20 cellular contexts compared by ENCODE assay signal in the genomic region with DNA sequence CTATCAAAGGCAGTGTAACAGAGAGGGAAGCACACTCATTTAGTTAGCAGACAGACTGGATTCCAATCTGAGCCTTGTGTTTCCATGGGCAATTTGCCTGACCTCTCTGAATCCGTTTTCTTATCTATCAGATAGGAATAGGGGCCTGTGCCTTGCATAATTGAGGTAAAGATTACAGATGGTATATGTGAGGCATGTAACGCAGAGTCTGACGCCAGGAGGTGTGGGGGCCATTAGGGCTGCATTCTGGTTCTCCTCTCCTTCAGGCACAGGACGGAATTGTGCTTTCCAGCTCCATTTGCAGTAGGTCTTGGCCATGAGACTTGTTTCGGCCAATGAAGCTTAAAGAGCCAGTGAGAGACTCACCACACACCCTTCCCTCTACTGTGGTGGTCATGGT.
DNase-seq lines count a peak whose midpoint lies in the region; ATAC-seq and TF ChIP-seq lines count a peak whose summit lies in the region.
"Had no signal": no experiment of that assay in that cellular context is flagged by ENCODE, and none has a peak within 500 bp of the region (broad histone marks: within the 10 kb centered on the region; RNA-seq: fewer than 3 reads in every experiment).

No MANE protein-coding gene starts in this region.

- H3K4me2 ChIP-seq in SK-N-SH: no peak overlapping the region
- H3K4me2 ChIP-seq in mesendoderm (ENCODE audit: low read length): no peak overlapping the region
- H3K4me2 ChIP-seq: BLaER1 had no signal

- H3K79me2 ChIP-seq in SK-N-SH (ENCODE audit: insufficient read depth): peaks cover 40% of the 10 kb centered on the region; the same call in 1 of the 2 replicates
- no peaks in the 10 kb centered on the region for H3K79me2 ChIP-seq in mesendoderm (ENCODE audit: control insufficient read depth, insufficient read depth, low read length)

- WGBS in SK-N-SH (ENCODE audit: low lambda C conversion rate): 86% methylated on average over 4 of the region's 5 CpGs
- WGBS in mesendoderm (ENCODE audit: extremely low coverage, insufficient coverage, low lambda C conversion rate): no CpG with 5 or more reads among the region's 5 CpGs

- H3K27ac ChIP-seq in SK-N-SH (ENCODE audit: low read depth in 2 of 2, low read length in 1 of 2) (peak overlapping the region in 1 of 2 experiments; percentile 75; a peak in 2 of 4 replicates), mesendoderm (ENCODE audit: low read depth, low read length) (no peak overlapping the region)
- H3K27ac ChIP-seq: 22Rv1, A549, BLaER1 had no signal

- no peak overlapping the region for H4K5ac ChIP-seq in mesendoderm (ENCODE audit: low read length)

- DNase-seq in SK-N-SH: no peak
- DNase-seq in amniotic epithelial cell (ENCODE audit: low read depth): peak; percentile 31
- DNase-seq in mesendoderm: peak; percentile 60
- DNase-seq in naive thymus-derived CD8-positive, alpha-beta T cell: no peak
- DNase-seq: AML-193; Calu3; CD4-positive, alpha-beta memory T cell; GF-D8; GOT3; H7; HFFc6 had no signal

- POLR2A ChIA-PET in SK-N-SH (lab: Yijun Ruan, JAX): no interaction called here
- POLR2A ChIA-PET in naive thymus-derived CD8-positive, alpha-beta T cell (lab: Charles Lee): no interaction called here

- H2AFZ ChIP-seq in SK-N-SH (ENCODE audit: low read depth): no peak overlapping the region

- H3K23ac ChIP-seq in mesendoderm (ENCODE audit: low read length): no peak overlapping the region

- no peaks in the 10 kb centered on the region for H3F3A ChIP-seq in SK-N-SH (replicated peaks; ENCODE audit: insufficient read depth)

- H3K36me3 ChIP-seq in SK-N-SH (replicated peaks in 1 of 2; ENCODE audit: control insufficient read depth in 1 of 2, insufficient read depth in 2 of 2, low read length in 1 of 2) (no peaks in the 10 kb centered on the region), mesendoderm (ENCODE audit: control insufficient read depth, insufficient read depth, low read length) (no peaks in the 10 kb centered on the region)
- H3K36me3 ChIP-seq: BLaER1 had no signal

- H3K27me3 Mint-ChIP-seq in stimulated activated memory B cell treated with anti-CD40 and anti-IgM and Interleukin-4, amounts not matched to agents 10 μg/mL and 1 μg/mL and 100 μg/mL, for 72 hours: no peaks in the 10 kb centered on the region
- H3K27me3 Mint-ChIP-seq in naive thymus-derived CD8-positive, alpha-beta T cell: no peaks in the 10 kb centered on the region
- H3K27me3 Mint-ChIP-seq: CD4-positive, alpha-beta memory T cell had no signal

- H3K9me3 ChIP-seq in SK-N-SH: no peaks in the 10 kb centered on the region
- H3K9me3 ChIP-seq: A549, BLaER1 had no signal

- no peak overlapping the region for H3K4me3 Mint-ChIP-seq in stimulated activated memory B cell treated with anti-CD40 and anti-IgM and Interleukin-4, amounts not matched to agents 10 μg/mL and 1 μg/mL and 100 μg/mL, for 72 hours
- H3K4me3 Mint-ChIP-seq in naive thymus-derived CD8-positive, alpha-beta T cell: no peak overlapping the region
- H3K4me3 Mint-ChIP-seq: CD14-positive monocyte; CD4-positive, alpha-beta memory T cell; HFFc6 had no signal

- no peaks in the 10 kb centered on the region for H4K20me1 ChIP-seq in SK-N-SH (ENCODE audit: insufficient read depth)
- H4K20me1 ChIP-seq: BLaER1 had no signal

- TF ChIP-seq CTCF in SK-N-SH (IDR thresholded peaks at IDR 0.05): no peak

- H3K27me3 ChIP-seq in SK-N-SH (ENCODE audit: insufficient read depth) (no peaks in the 10 kb centered on the region), mesendoderm (ENCODE audit: insufficient read depth, low read length, poor library complexity) (no peaks in the 10 kb centered on the region)
- H3K27me3 ChIP-seq: BLaER1 had no signal

- no peaks in the 10 kb centered on the region for H3K79me1 ChIP-seq in mesendoderm (ENCODE audit: low read length)

- no peak overlapping the region for H3K9ac ChIP-seq in SK-N-SH
- no peak overlapping the region for H3K9ac ChIP-seq in mesendoderm (ENCODE audit: low read length)
- H3K9ac ChIP-seq: BLaER1 had no signal

- no peak overlapping the region for H2BK15ac ChIP-seq in mesendoderm (replicated peaks; ENCODE audit: low read depth)

- H3K4me1 Mint-ChIP-seq in stimulated activated memory B cell treated with anti-CD40 and anti-IgM and Interleukin-4, amounts not matched to agents 10 μg/mL and 1 μg/mL and 100 μg/mL, for 72 hours: no peaks in the 10 kb centered on the region
- no peaks in the 10 kb centered on the region for H3K4me1 Mint-ChIP-seq in naive thymus-derived CD8-positive, alpha-beta T cell
- H3K4me1 Mint-ChIP-seq: CD4-positive, alpha-beta memory T cell had no signal

- no peak overlapping the region for H2AK5ac ChIP-seq in mesendoderm (ENCODE audit: low read length)

- no peaks in the 10 kb centered on the region for H3K9me3 Mint-ChIP-seq in stimulated activated memory B cell treated with anti-CD40 and anti-IgM and Interleukin-4, amounts not matched to agents 10 μg/mL and 1 μg/mL and 100 μg/mL, for 72 hours
- peaks cover 0 to 4% (median 0%) of the 10 kb centered on the region in 9 donors for H3K9me3 Mint-ChIP-seq in naive thymus-derived CD8-positive, alpha-beta T cell
- H3K9me3 Mint-ChIP-seq: HFFc6 had no signal

- H3K18ac ChIP-seq in mesendoderm (ENCODE audit: low read length): no peak overlapping the region

- H2BK5ac ChIP-seq in mesendoderm (ENCODE audit: low read length): no peak overlapping the region

- peak in 1 of 2 experiments; percentile 41; a peak in 2 of 4 replicates for TF ChIP-seq EP300 in SK-N-SH (IDR thresholded peaks at IDR 0.05; ENCODE audit: borderline replicate concordance in 1 of 2, low read depth in 1 of 2, low read length in 1 of 2)

- no peak overlapping the region for H4K8ac ChIP-seq in mesendoderm (ENCODE audit: low read depth, low read length)

- H3K4me3 ChIP-seq in SK-N-SH (ENCODE audit: low read depth in 2 of 2, low read length in 1 of 2) (no peak overlapping the region), mesendoderm (ENCODE audit: low read length) (no peak overlapping the region)
- H3K4me3 ChIP-seq: A549, BLaER1 had no signal

- CTCF ChIA-PET in SK-N-SH (lab: Yijun Ruan, JAX): interaction anchor here (0.5 to 1.0 kb wide), 4 partner anchors 16 to 364 kb away, joined by 3 to 4 read pairs (median 3); no protein-coding TSS in a partner anchor

- H3K4me1 ChIP-seq in SK-N-SH (ENCODE audit: control insufficient read depth in 1 of 2, insufficient read depth in 2 of 2, low read depth in 1 of 2, low read length in 1 of 2) (peaks cover 5 to 28% of the 10 kb centered on the region in 2 experiments; a peak in 3 of 4 replicates), mesendoderm (ENCODE audit: control insufficient read depth, low read depth, low read length) (no peaks in the 10 kb centered on the region)
- H3K4me1 ChIP-seq: BLaER1 had no signal

- H3K4ac ChIP-seq in mesendoderm (ENCODE audit: low read depth, low read length): no peak overlapping the region

- no peak overlapping the region for H2BK120ac ChIP-seq in mesendoderm (ENCODE audit: low read depth, low read length)

- no peak overlapping the region for H3K27ac Mint-ChIP-seq in stimulated activated memory B cell treated with anti-CD40 and anti-IgM and Interleukin-4, amounts not matched to agents 10 μg/mL and 1 μg/mL and 100 μg/mL, for 72 hours
- no peak overlapping the region for H3K27ac Mint-ChIP-seq in naive thymus-derived CD8-positive, alpha-beta T cell
- H3K27ac Mint-ChIP-seq: CD14-positive monocyte; CD4-positive, alpha-beta memory T cell; HFFc6 had no signal

- no peak overlapping the region for H3K56ac ChIP-seq in mesendoderm (ENCODE audit: low read length)

- H3K36me3 Mint-ChIP-seq in stimulated activated memory B cell treated with anti-CD40 and anti-IgM and Interleukin-4, amounts not matched to agents 10 μg/mL and 1 μg/mL and 100 μg/mL, for 72 hours: no peaks in the 10 kb centered on the region
- peaks cover 0 to 7% (median 0%) of the 10 kb centered on the region in 3 donors for H3K36me3 Mint-ChIP-seq in naive thymus-derived CD8-positive, alpha-beta T cell
- H3K36me3 Mint-ChIP-seq: CD4-positive, alpha-beta memory T cell had no signal

- ATAC-seq in SK-N-SH treated with all-trans-retinoic acid at 6 μM for 48 hours (no peak), HG03439 (IDR thresholded peaks at IDR 0.05; ENCODE audit: unreplicated experiment) (no peak), GM21360 (IDR thresholded peaks at IDR 0.05; ENCODE audit: unreplicated experiment) (no peak)
- ATAC-seq in stimulated activated memory B cell treated with anti-CD40 and anti-IgM and Interleukin-4, amounts not matched to agents 10 μg/mL and 1 μg/mL and 100 μg/mL, for 72 hours: peak; percentile 12
- ATAC-seq in naive thymus-derived CD8-positive, alpha-beta T cell: no peak
- ATAC-seq: A549, HCT116 had no signal

- TF ChIP-seq RAD21 in SK-N-SH (IDR thresholded peaks at IDR 0.05; ENCODE audit: low read length): no peak

- no peaks in the 10 kb centered on the region for H3K9me2 ChIP-seq in SK-N-SH

TF ChIP-seq in SK-N-SH, 30 proteins besides CTCF, POLR2A, EP300 and RAD21:
- no peak for TF ChIP-seq TCF12 (IDR thresholded peaks at IDR 0.05)
- peak; percentile 34 for TF ChIP-seq GATA2 (CRISPR knock-in tag; IDR thresholded peaks at IDR 0.05)
- TF ChIP-seq GABPA (IDR thresholded peaks at IDR 0.05; ENCODE audit: low read depth): no peak

TF ChIP-seq in SK-N-SH treated with all-trans-retinoic acid at 6 μM for 48 hours, 23 proteins besides CTCF, POLR2A, EP300 and RAD21:
- TF ChIP-seq GLIS3 (CRISPR knock-in tag; IDR thresholded peaks at IDR 0.05) (no peak), ZC3H10 (CRISPR knock-in tag; IDR thresholded peaks at IDR 0.05) (no peak), ZNF70 (CRISPR knock-in tag; IDR thresholded peaks at IDR 0.05) (no peak), ZNF565 (CRISPR knock-in tag; conservative IDR thresholded peaks at IDR 0.05; ENCODE audit: low read depth) (no peak), ARNTL (CRISPR knock-in tag; IDR thresholded peaks at IDR 0.05; ENCODE audit: borderline replicate concordance, low read depth) (no peak), ISL1 (CRISPR knock-in tag; IDR thresholded peaks at IDR 0.05) (no peak), ESRRG (CRISPR knock-in tag; IDR thresholded peaks at IDR 0.05) (no peak), ZFP3 (CRISPR knock-in tag; IDR thresholded peaks at IDR 0.05) (no peak), BACH2 (CRISPR knock-in tag; IDR thresholded peaks at IDR 0.05; ENCODE audit: borderline replicate concordance) (no peak)
- TF ChIP-seq, protein P1, sequence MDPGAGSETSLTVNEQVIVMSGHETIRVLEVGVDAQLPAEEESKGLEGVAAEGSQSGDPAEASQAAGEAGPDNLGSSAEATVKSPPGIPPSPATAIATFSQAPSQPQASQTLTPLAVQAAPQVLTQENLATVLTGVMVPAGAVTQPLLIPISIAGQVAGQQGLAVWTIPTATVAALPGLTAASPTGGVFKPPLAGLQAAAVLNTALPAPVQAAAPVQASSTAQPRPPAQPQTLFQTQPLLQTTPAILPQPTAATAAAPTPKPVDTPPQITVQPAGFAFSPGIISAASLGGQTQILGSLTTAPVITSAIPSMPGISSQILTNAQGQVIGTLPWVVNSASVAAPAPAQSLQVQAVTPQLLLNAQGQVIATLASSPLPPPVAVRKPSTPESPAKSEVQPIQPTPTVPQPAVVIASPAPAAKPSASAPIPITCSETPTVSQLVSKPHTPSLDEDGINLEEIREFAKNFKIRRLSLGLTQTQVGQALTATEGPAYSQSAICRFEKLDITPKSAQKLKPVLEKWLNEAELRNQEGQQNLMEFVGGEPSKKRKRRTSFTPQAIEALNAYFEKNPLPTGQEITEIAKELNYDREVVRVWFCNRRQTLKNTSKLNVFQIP (CRISPR knock-in tag; IDR thresholded peaks at IDR 0.05; ENCODE audit: borderline replicate concordance, low read depth): no peak

Comparison
In these comparisons a context has a peak if more than half of its experiments do, and no peak if none do; other contexts are left out.
1. DNase-seq: peak in amniotic epithelial cell (single experiment) and mesendoderm (single experiment); none in SK-N-SH (single experiment) and naive thymus-derived CD8-positive, alpha-beta T cell (0 of 10).